1 cellular context compared by ENCODE assay signal in the genomic region with DNA sequence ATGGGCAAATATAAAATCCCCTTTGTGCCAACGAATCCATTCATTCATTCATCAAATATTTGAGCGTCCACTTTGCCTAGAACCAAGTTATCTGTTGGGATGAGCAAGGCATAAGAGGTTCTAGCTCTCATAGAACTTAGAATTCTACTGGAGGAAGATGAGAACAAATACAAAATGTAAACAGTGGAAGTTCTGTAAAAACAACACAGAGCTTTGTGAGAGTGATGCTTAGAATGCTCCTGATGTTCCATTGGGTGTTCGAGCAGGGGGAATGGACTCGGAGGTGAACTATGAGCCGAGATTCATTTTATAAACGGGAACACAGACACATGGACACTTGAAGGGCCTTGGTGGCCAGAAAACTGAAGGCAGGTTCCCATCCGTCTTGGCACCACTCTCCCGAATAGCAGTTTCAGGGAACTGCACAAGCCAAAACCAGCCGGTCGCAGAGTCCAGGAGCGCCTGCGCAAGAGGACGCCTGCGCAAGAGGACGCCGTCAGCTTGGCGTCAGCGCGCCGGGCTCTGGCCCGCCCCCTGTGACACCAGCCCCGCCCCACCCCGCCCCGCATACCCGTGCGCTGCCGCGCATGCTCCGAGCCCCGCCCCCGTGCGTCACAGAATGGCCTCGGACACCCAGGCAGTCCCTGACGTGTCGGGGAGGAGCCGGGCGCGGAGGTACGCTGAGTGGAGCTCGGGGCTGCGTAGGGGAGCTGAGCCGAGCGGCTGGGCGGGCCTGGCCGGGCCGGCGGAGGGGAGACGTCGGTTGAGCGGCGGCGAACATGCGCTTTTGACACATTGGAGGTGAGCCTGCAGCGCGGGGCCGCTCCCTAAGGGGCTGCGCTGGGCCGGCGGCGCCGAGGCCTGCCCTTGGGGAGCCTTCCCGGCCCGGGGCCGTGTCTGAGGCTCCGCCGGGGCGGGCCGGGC.
TF ChIP-seq lines count a peak whose summit lies in the region.

A gene with protein sequence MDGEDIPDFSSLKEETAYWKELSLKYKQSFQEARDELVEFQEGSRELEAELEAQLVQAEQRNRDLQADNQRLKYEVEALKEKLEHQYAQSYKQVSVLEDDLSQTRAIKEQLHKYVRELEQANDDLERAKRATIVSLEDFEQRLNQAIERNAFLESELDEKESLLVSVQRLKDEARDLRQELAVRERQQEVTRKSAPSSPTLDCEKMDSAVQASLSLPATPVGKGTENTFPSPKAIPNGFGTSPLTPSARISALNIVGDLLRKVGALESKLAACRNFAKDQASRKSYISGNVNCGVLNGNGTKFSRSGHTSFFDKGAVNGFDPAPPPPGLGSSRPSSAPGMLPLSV (plus strand): TSS at position 640 of the 924 bp plus-strand sequence. CDS start 8,388 bp downstream, outside the sequence.

TF ChIP-seq in HCT116, 20 proteins besides CTCF, POLR2A, EP300 and RAD21 (continued from another document):
- TF ChIP-seq, protein P1, sequence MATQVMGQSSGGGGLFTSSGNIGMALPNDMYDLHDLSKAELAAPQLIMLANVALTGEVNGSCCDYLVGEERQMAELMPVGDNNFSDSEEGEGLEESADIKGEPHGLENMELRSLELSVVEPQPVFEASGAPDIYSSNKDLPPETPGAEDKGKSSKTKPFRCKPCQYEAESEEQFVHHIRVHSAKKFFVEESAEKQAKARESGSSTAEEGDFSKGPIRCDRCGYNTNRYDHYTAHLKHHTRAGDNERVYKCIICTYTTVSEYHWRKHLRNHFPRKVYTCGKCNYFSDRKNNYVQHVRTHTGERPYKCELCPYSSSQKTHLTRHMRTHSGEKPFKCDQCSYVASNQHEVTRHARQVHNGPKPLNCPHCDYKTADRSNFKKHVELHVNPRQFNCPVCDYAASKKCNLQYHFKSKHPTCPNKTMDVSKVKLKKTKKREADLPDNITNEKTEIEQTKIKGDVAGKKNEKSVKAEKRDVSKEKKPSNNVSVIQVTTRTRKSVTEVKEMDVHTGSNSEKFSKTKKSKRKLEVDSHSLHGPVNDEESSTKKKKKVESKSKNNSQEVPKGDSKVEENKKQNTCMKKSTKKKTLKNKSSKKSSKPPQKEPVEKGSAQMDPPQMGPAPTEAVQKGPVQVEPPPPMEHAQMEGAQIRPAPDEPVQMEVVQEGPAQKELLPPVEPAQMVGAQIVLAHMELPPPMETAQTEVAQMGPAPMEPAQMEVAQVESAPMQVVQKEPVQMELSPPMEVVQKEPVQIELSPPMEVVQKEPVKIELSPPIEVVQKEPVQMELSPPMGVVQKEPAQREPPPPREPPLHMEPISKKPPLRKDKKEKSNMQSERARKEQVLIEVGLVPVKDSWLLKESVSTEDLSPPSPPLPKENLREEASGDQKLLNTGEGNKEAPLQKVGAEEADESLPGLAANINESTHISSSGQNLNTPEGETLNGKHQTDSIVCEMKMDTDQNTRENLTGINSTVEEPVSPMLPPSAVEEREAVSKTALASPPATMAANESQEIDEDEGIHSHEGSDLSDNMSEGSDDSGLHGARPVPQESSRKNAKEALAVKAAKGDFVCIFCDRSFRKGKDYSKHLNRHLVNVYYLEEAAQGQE (IDR thresholded peaks at IDR 0.05; ENCODE audit: low read depth): no peak
- peak; percentile 40 for TF ChIP-seq YY1 (IDR thresholded peaks at IDR 0.05; ENCODE audit: extremely low read depth, insufficient replicate concordance, low read depth, low read length)
- TF ChIP-seq, protein P2, sequence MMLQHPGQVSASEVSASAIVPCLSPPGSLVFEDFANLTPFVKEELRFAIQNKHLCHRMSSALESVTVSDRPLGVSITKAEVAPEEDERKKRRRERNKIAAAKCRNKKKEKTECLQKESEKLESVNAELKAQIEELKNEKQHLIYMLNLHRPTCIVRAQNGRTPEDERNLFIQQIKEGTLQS (IDR thresholded peaks at IDR 0.05): no peak
- TF ChIP-seq ELF1 (IDR thresholded peaks at IDR 0.05; ENCODE audit: borderline replicate concordance, low read depth): no peak
- no peak for TF ChIP-seq EGR1 (IDR thresholded peaks at IDR 0.05; ENCODE audit: low read depth)
- no peak for TF ChIP-seq SRF (IDR thresholded peaks at IDR 0.05; ENCODE audit: low read depth)
- TF ChIP-seq, protein P3, sequence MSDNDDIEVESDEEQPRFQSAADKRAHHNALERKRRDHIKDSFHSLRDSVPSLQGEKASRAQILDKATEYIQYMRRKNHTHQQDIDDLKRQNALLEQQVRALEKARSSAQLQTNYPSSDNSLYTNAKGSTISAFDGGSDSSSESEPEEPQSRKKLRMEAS (IDR thresholded peaks at IDR 0.05): no peak; the same call in 1 of the 2 replicates
- no peak for TF ChIP-seq SP1 (IDR thresholded peaks at IDR 0.05; ENCODE audit: low read depth)
- no peak for TF ChIP-seq EZH2phosphoT487 (IDR thresholded peaks at IDR 0.05; ENCODE audit: borderline replicate concordance)
- TF ChIP-seq POLR2AphosphoS5 (IDR thresholded peaks at IDR 0.05; ENCODE audit: low read depth, low read length): peak; percentile 98
